39 cellular contexts compared by ENCODE assay signal in genomic region chr2:24132543-24132942, GRCh38. TPM values are rescaled to one million over a fixed set of nuclear protein-coding genes. Genes with fewer than 3 reads are reported as not detected.
"Had no signal": no experiment of that assay in that cellular context is flagged by ENCODE, and none has a peak within 500 bp of the region (broad histone marks: within the 10 kb centered on the region; RNA-seq: fewer than 3 reads in every experiment).

No MANE protein-coding gene starts in this region.

- H3K36me3 ChIP-seq: MG63 had no signal

- H3K9me3 ChIP-seq: MG63 had no signal

- DNase-seq: Karpas-422, Kasumi-1, MG63, MM.1S, MV-4-11, NCI-H1048, NCI-H1092, NCI-H1092 treated with DMSO at 0.1 percent for 48 hours, NCI-H1105, NCI-H1105 treated with DMSO at 0.1 percent for 48 hours, NCI-H1417, NCI-H1417 treated with DMSO at 0.1 percent for 48 hours, NCI-H1436, NCI-H1436 treated with DMSO at 0.1 percent for 48 hours, NCI-H146, NCI-H1694, NCI-H1694 treated with DMSO at 0.1 percent for 48 hours, NCI-H187, NCI-H187 treated with DMSO at 0.1 percent for 48 hours, NCI-H1930, NCI-H2029, NCI-H2029 treated with DMSO at 0.1 percent for 48 hours, NCI-H2081, NCI-H2081 treated with DMSO at 0.1 percent for 48 hours, NCI-H2107, NCI-H2171, NCI-H2171 treated with DMSO at 0.1 percent for 48 hours, NCI-H2227 treated with DMSO at 0.1 percent for 48 hours, NCI-H226, NCI-H345, NCI-H446, NCI-H446 treated with DMSO at 0.1 percent for 48 hours, NCI-H510A, NCI-H510A treated with DMSO at 0.1 percent for 48 hours, NCI-H524 had no signal

- H3K27me3 ChIP-seq: MG63 had no signal

- H3K4me3 ChIP-seq: MG63 had no signal

RNA-seq across cellular contexts. Expression of gene FAM228A, which starts 42.3 kb away (rescaled TPM):
- total RNA-seq: LHCN-M2, M059J, MCF 10A, NCI-H460 had no signal
